8 cellular contexts compared by ENCODE assay signal in the genomic region with DNA sequence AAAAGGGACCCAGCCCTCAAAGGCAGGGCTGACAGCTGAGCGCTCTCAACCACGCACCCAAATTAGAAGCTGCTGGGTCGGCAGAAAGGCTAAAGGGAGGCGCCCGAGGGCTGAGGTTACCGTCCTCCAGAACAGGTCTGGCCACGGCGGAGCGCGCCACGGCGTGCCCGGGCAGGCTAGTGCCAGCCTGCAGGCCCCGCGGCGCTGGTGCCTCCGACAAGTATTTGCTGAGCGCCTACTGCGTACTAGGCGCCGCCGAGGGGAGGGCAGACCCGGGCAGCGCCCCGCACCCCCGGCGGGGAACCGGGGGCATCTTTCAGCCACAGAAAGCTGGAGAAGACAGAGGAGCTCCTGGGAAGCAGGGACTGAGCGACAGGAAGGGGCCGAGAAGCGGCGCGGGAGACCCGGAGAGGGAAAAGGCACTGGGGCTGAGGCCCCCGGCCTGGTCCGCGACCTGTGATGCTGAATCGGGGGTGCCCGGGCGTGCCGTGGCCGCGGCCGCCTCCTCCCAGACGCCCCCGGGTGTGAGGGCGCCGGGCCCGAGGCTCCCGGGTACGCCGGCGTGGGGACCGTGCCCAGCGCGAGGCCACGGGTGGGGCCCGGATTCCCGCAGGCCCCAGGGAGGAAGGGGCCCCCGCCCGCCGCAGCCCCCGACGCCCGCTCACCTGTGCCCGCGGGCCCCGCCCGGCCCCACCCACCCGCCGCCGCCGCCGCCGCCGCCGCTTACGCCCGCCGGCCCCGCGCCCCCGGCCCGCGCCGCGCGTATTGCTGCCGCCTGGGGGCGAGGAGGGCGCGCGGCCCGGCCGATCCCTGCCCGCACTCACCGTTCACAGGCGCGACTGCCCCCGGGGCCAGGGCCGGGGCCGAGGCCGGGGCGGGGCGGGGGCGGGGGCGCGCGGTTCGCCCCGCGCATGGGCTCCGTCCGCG. TPM values are rescaled to one million over a fixed set of nuclear protein-coding genes. Genes with fewer than 3 reads are reported as not detected.
DNase-seq lines count a peak whose midpoint lies in the region; ATAC-seq and TF ChIP-seq lines count a peak whose summit lies in the region.

No MANE protein-coding gene starts in this region.

- no peaks in the 10 kb centered on the region for H3K9me3 ChIP-seq in KOPT-K1 (ENCODE audit: insufficient read depth, low read length, poor library complexity, severe bottlenecking)
- no peaks in the 10 kb centered on the region for H3K9me3 ChIP-seq in ovary

- TF ChIP-seq CTCF in foreskin keratinocyte (conservative IDR thresholded peaks at IDR 0.05): peak; percentile 31
- no peak for TF ChIP-seq CTCF in ovary (IDR thresholded peaks at IDR 0.05)

- TF ChIP-seq EP300 in ovary (IDR thresholded peaks at IDR 0.05): no peak

- peaks cover 2% of the 10 kb centered on the region for H3K36me3 Mint-ChIP-seq in activated T-cell treated with anti-CD3 and anti-CD28 coated beads, Interleukin-2, amount 50 U/mL, for 4 hours (ENCODE audit: insufficient read depth)

- WGBS in ovary, 3 donors: 1 to 4% (median 2%) methylated on average over 32 to 115 of the region's 115 CpGs

- ATAC-seq in GM19025 (IDR thresholded peaks at IDR 0.05; ENCODE audit: low read depth, unreplicated experiment) (peak; percentile 11), foreskin keratinocyte (peak; percentile 42)
- ATAC-seq in activated T-cell treated with anti-CD3 and anti-CD28 coated beads, Interleukin-2, amount 50 U/mL, for 4 hours: peak; percentile 27 to 33

- H3K9me3 Mint-ChIP-seq in activated T-cell treated with anti-CD3 and anti-CD28 coated beads, Interleukin-2, amount 50 U/mL, for 4 hours: no peaks in the 10 kb centered on the region

- intact Hi-C loops in ovary (cut with DNase I): loop anchor here in 1 of 4 donors (10.0 kb wide), 1 partner anchor 1860 kb away; no protein-coding TSS in a partner anchor

- H3K27ac ChIP-seq in KOPT-K1 (ENCODE audit: low read depth, low read length, poor library complexity, severe bottlenecking): peak overlapping the region; percentile 60
- peak overlapping the region; percentile 46 for H3K27ac ChIP-seq in foreskin keratinocyte
- H3K27ac ChIP-seq in ovary: peak overlapping the region; percentile 10 to 28

- peak; percentile 58 for DNase-seq in AG08396 (ENCODE audit: low spot score)
- DNase-seq in activated T-cell treated with anti-CD3 and anti-CD28 coated beads, Interleukin-2, amount 50 U/mL, for 4 hours: no peak
- peak; percentile 74 to 88 for DNase-seq in foreskin keratinocyte
- peak in 3 of 5 donors; percentile 34 to 64 (median 60) for DNase-seq in ovary
- DNase-seq in SW480 (ENCODE audit: low spot score): no peak
- no peak for DNase-seq in GF-D8 (lab: John Stamatoyannopoulos, UW)

- no peaks in the 10 kb centered on the region for H3K4me1 ChIP-seq in foreskin keratinocyte
- H3K4me1 ChIP-seq in ovary (ENCODE audit: insufficient read depth): peaks cover 11% of the 10 kb centered on the region

- H3K27me3 ChIP-seq in foreskin keratinocyte (no peaks in the 10 kb centered on the region), ovary (no peaks in the 10 kb centered on the region)

- H3K36me3 ChIP-seq in KOPT-K1 (ENCODE audit: insufficient read depth, low read length): peaks cover 24% of the 10 kb centered on the region
- no peaks in the 10 kb centered on the region for H3K36me3 ChIP-seq in ovary

- H3K27me3 Mint-ChIP-seq in activated T-cell treated with anti-CD3 and anti-CD28 coated beads, Interleukin-2, amount 50 U/mL, for 4 hours (ENCODE audit: low read depth): no peaks in the 10 kb centered on the region

- peaks cover 22% of the 10 kb centered on the region for H3K4me1 Mint-ChIP-seq in activated T-cell treated with anti-CD3 and anti-CD28 coated beads, Interleukin-2, amount 50 U/mL, for 4 hours (ENCODE audit: low read depth)

- H3K4me3 Mint-ChIP-seq in activated T-cell treated with anti-CD3 and anti-CD28 coated beads, Interleukin-2, amount 50 U/mL, for 4 hours: peak overlapping the region; percentile 76

- H3K4me3 ChIP-seq in ovary: peak overlapping the region; percentile 72

- no peak for TF ChIP-seq POLR2A in ovary (IDR thresholded peaks at IDR 0.05)

RNA-seq across cellular contexts. Expression of a gene that starts 0.5 kb away (rescaled TPM):
- 100 to 1,000 TPM in 1 of 3 donors, 10 to 100 TPM in 2; 92.2 to 108 (median 95.0) TPM for total RNA-seq in activated T-cell treated with anti-CD3 and anti-CD28 coated beads, Interleukin-2, amount 50 U/mL, for 4 hours
- total RNA-seq in foreskin keratinocyte: 167 and 199 TPM in 2 replicates
- polyA plus RNA-seq in foreskin keratinocyte: 252 and 263 TPM in 2 replicates
- 10 to 100 TPM; 21.3 to 49.6 (median 36.3) TPM for total RNA-seq in ovary
- polyA plus RNA-seq in ovary: 10 to 100 TPM in 1 of 2 donors, 1 to 10 TPM in 1; 4.3 to 38.0 TPM

RNA-seq across cellular contexts. Expression of a gene that starts 2.5 kb away (rescaled TPM):
- 1 to 10 TPM; 1.4 to 2.7 (median 1.7) TPM for total RNA-seq in activated T-cell treated with anti-CD3 and anti-CD28 coated beads, Interleukin-2, amount 50 U/mL, for 4 hours
- total RNA-seq in foreskin keratinocyte (0.28 and 0.48 TPM in 2 replicates), ovary (1 to 10 TPM in 6 of 7 donors, under 1 TPM in 1; 0.60 to 6.2 (median 2.0) TPM)
- polyA plus RNA-seq in foreskin keratinocyte (0.30 and 0.47 TPM in 2 replicates), ovary (1 to 10 TPM in 1 of 2 donors, not detected in 1; 2.1 TPM)

RNA-seq across cellular contexts. Expression of a gene that starts 25.7 kb away (rescaled TPM):
- total RNA-seq in activated T-cell treated with anti-CD3 and anti-CD28 coated beads, Interleukin-2, amount 50 U/mL, for 4 hours: 1 to 10 TPM in 2 of 3 donors, under 1 TPM in 1; 0.71 to 1.3 (median 1.1) TPM
- total RNA-seq in foreskin keratinocyte: 0.92 and 0.95 TPM in 2 replicates
- 1.2 and 1.3 TPM in 2 replicates for polyA plus RNA-seq in foreskin keratinocyte
- 1 to 10 TPM in 5 of 7 donors, under 1 TPM in 2; 0.70 to 7.6 (median 1.2) TPM for total RNA-seq in ovary
- polyA plus RNA-seq in ovary: 1 to 10 TPM in 1 of 2 donors, not detected in 1; 1.1 TPM

RNA-seq across cellular contexts. Expression of a gene that starts 25.9 kb away (rescaled TPM):
- 10 to 100 TPM; 15.1 to 17.4 (median 16.1) TPM for total RNA-seq in activated T-cell treated with anti-CD3 and anti-CD28 coated beads, Interleukin-2, amount 50 U/mL, for 4 hours
- total RNA-seq in foreskin keratinocyte (37.3 and 44.3 TPM in 2 replicates), ovary (100 to 1,000 TPM in 1 of 7 donors, 10 to 100 TPM in 2, 1 to 10 TPM in 4; 4.7 to 163 (median 9.5) TPM)
- polyA plus RNA-seq in foreskin keratinocyte (51.7 and 59.1 TPM in 2 replicates), ovary (1 to 10 TPM in 1 of 2 donors, not detected in 1; 7.4 TPM)

RNA-seq across cellular contexts. Expression of a gene that starts 27.8 kb away (rescaled TPM):
- 100 to 1,000 TPM; 159 to 172 (median 160) TPM for total RNA-seq in activated T-cell treated with anti-CD3 and anti-CD28 coated beads, Interleukin-2, amount 50 U/mL, for 4 hours
- total RNA-seq in foreskin keratinocyte (162 and 219 TPM in 2 replicates), ovary (100 to 1,000 TPM; 105 to 233 (median 169) TPM)
- polyA plus RNA-seq in foreskin keratinocyte (167 and 235 TPM in 2 replicates), ovary (100 to 1,000 TPM in 1 of 2 donors, 10 to 100 TPM in 1; 17.4 to 147 TPM)

Comparison
In these comparisons a context has a peak if more than half of its experiments do, and no peak if none do; other contexts are left out.
1. DNase-seq: peak in AG08396 (single experiment), foreskin keratinocyte (2 of 2) and ovary (3 of 5); none in activated T-cell treated with anti-CD3 and anti-CD28 coated beads, Interleukin-2, amount 50 U/mL, for 4 hours (single experiment), SW480 (single experiment) and GF-D8 (single experiment).
2. Peak in every context shown above with its lines, with median percentiles within 50 percentile points of each other: ATAC-seq and H3K27ac ChIP-seq.